Comparison of ENCODE assay signal across 9 cellular contexts in the genomic region with DNA sequence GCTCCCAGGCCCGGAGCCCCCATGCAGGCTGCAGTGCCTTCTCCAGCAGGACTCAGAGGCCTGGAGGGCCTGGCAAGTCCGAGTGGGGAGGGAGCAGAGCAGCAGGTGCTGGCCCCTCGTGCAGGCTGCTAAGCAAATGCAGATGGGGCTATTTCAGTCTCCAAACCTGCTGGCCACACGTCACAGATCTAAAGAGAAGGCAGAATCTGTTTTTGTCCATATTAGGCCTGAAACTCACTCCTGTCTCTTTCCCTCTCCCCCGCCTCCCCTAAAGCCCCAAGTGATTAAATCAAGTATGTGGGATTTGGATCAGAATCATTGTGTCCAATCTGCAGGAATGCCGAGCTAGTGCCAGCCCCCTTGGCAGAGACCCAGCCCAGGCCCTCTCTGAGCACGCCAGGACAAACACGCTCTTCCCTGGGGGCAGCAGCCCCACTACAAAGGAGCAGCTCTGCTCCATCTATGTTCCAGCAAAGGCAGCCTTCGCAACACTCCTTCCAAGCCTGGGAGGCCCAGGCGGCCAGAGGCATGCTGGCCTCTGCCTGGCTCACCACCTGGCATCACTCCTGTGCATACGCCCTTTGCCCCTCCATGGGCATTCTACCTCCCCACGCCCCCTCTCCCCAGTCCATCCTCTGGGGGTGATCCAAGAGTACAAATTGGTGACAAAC. TPM values are rescaled to one million over a fixed set of nuclear protein-coding genes. Genes with fewer than 3 reads are reported as not detected.
DNase-seq lines count a peak whose midpoint lies in the region; ATAC-seq and TF ChIP-seq lines count a peak whose summit lies in the region.
"Had no signal": no experiment of that assay in that cellular context is flagged by ENCODE, and none has a peak within 500 bp of the region (broad histone marks: within the 10 kb centered on the region; RNA-seq: fewer than 3 reads in every experiment).

No MANE protein-coding gene starts in this region.

- H3K4me3 ChIP-seq in endodermal cell (ENCODE audit: low read length), result no peak overlapping the region
- no peak overlapping the region for H3K4me3 ChIP-seq in tibial nerve

- H3K27me3 ChIP-seq in endodermal cell (ENCODE audit: control insufficient read depth, insufficient read depth, low read length, poor library complexity, severe bottlenecking) (no peaks in the 10 kb centered on the region), tibial nerve (no peaks in the 10 kb centered on the region)

- H3K27ac ChIP-seq in endodermal cell (ENCODE audit: low read depth, low read length) (peak overlapping the region; percentile 12), tibial nerve (peak overlapping the region; percentile 77 to 93 (median 86))

- DNase-seq in M059J (ENCODE audit: low read depth) (peak; percentile 78), endodermal cell (no peak), medulla oblongata (ENCODE audit: extremely low spot score) (peak; percentile 61), tibial nerve (ENCODE audit: low spot score in 2 of 2) (peak; percentile 85 to 86), DMS53 (lab: John Stamatoyannopoulos, UW) (no peak)
- no peak for DNase-seq in activated naive CD4-positive, alpha-beta T cell treated with anti-CD3 and anti-CD28 coated beads for 36 hours
- no peak for DNase-seq in effector memory CD8-positive, alpha-beta T cell
- DNase-seq: activated CD4-positive, alpha-beta memory T cell treated with anti-CD3 and anti-CD28 coated beads for 36 hours had no signal

- no peaks in the 10 kb centered on the region for H3K9me3 ChIP-seq in endodermal cell (ENCODE audit: control insufficient read depth, low read length)
- no peaks in the 10 kb centered on the region for H3K9me3 ChIP-seq in tibial nerve

- no peaks in the 10 kb centered on the region for H3K27me3 Mint-ChIP-seq in endodermal cell (ENCODE audit: insufficient read depth)
- H3K27me3 Mint-ChIP-seq in activated naive CD4-positive, alpha-beta T cell treated with anti-CD3 and anti-CD28 coated beads for 36 hours (ENCODE audit: low read depth), result no peaks in the 10 kb centered on the region
- H3K27me3 Mint-ChIP-seq in effector memory CD8-positive, alpha-beta T cell, result peaks cover 16 to 25% of the 10 kb centered on the region in 2 donors
- H3K27me3 Mint-ChIP-seq: activated CD4-positive, alpha-beta memory T cell treated with anti-CD3 and anti-CD28 coated beads for 36 hours had no signal

- H3K4me1 ChIP-seq in endodermal cell (ENCODE audit: control insufficient read depth, insufficient read depth, low read length) (peaks cover 3% of the 10 kb centered on the region), tibial nerve (peaks cover 2 to 48% (median 16%) of the 10 kb centered on the region in 4 donors)

- H3K4me1 Mint-ChIP-seq in endodermal cell, result peaks cover 12% of the 10 kb centered on the region
- no peaks in the 10 kb centered on the region for H3K4me1 Mint-ChIP-seq in activated naive CD4-positive, alpha-beta T cell treated with anti-CD3 and anti-CD28 coated beads for 36 hours (ENCODE audit: low read depth)
- H3K4me1 Mint-ChIP-seq in effector memory CD8-positive, alpha-beta T cell (ENCODE audit: low read depth in 2 of 2), result no peaks in the 10 kb centered on the region

- H3K4me3 Mint-ChIP-seq in endodermal cell, result no peak overlapping the region
- no peak overlapping the region for H3K4me3 Mint-ChIP-seq in activated naive CD4-positive, alpha-beta T cell treated with anti-CD3 and anti-CD28 coated beads for 36 hours
- H3K4me3 Mint-ChIP-seq in effector memory CD8-positive, alpha-beta T cell, result no peak overlapping the region
- H3K4me3 Mint-ChIP-seq: activated CD4-positive, alpha-beta memory T cell treated with anti-CD3 and anti-CD28 coated beads for 36 hours had no signal

- no peak for ATAC-seq in effector memory CD8-positive, alpha-beta T cell (replicated peaks)
- ATAC-seq in HG03460 (IDR thresholded peaks at IDR 0.05; ENCODE audit: unreplicated experiment), result no peak

- H3K9me3 Mint-ChIP-seq in endodermal cell, result no peaks in the 10 kb centered on the region
- H3K9me3 Mint-ChIP-seq in activated naive CD4-positive, alpha-beta T cell treated with anti-CD3 and anti-CD28 coated beads for 36 hours, result no peaks in the 10 kb centered on the region
- H3K9me3 Mint-ChIP-seq in effector memory CD8-positive, alpha-beta T cell, result no peaks in the 10 kb centered on the region
- H3K9me3 Mint-ChIP-seq: activated CD4-positive, alpha-beta memory T cell treated with anti-CD3 and anti-CD28 coated beads for 36 hours had no signal

- peaks cover 43% of the 10 kb centered on the region for H3K36me3 Mint-ChIP-seq in endodermal cell (ENCODE audit: low read depth)
- H3K36me3 Mint-ChIP-seq in activated naive CD4-positive, alpha-beta T cell treated with anti-CD3 and anti-CD28 coated beads for 36 hours (ENCODE audit: low read depth), result no peaks in the 10 kb centered on the region
- no peaks in the 10 kb centered on the region for H3K36me3 Mint-ChIP-seq in effector memory CD8-positive, alpha-beta T cell (ENCODE audit: insufficient read depth)
- H3K36me3 Mint-ChIP-seq: activated CD4-positive, alpha-beta memory T cell treated with anti-CD3 and anti-CD28 coated beads for 36 hours had no signal

- 86 to 90% methylated on average over 11 to 12 of the region's 12 CpGs for WGBS in endodermal cell (ENCODE audit: insufficient coverage in 1 of 2, insufficient read length in 1 of 2), 2 experiments
- 15 to 24% methylated on average over 9 to 12 of the region's 12 CpGs for WGBS in tibial nerve, 2 donors

- intact Hi-C loops in activated naive CD4-positive, alpha-beta T cell treated with anti-CD3 and anti-CD28 coated beads for 36 hours (cut with micrococcal nuclease), result no loop called here

- no peak overlapping the region for H3K9ac ChIP-seq in endodermal cell (ENCODE audit: extremely low read depth, low read length, poor library complexity, severe bottlenecking)

- CTCF ChIA-PET in activated naive CD4-positive, alpha-beta T cell treated with anti-CD3 and anti-CD28 coated beads for 36 hours (lab: Charles Lee), result no interaction called here

- H3K36me3 ChIP-seq in endodermal cell (ENCODE audit: control insufficient read depth, insufficient read depth, low read length) (peaks cover 93% of the 10 kb centered on the region), tibial nerve (peaks cover 0 to 79% (median 0%) of the 10 kb centered on the region in 3 donors)

- peak overlapping the region; percentile 35 for H3K27ac Mint-ChIP-seq in endodermal cell
- no peak overlapping the region for H3K27ac Mint-ChIP-seq in activated naive CD4-positive, alpha-beta T cell treated with anti-CD3 and anti-CD28 coated beads for 36 hours
- no peak overlapping the region for H3K27ac Mint-ChIP-seq in effector memory CD8-positive, alpha-beta T cell
- H3K27ac Mint-ChIP-seq: activated CD4-positive, alpha-beta memory T cell treated with anti-CD3 and anti-CD28 coated beads for 36 hours had no signal

- peak in 1 of 2 donors; percentile 57 for TF ChIP-seq POLR2A in tibial nerve (IDR thresholded peaks at IDR 0.05)

- peak; percentile 61 to 85 for TF ChIP-seq EP300 in tibial nerve (IDR thresholded peaks at IDR 0.05)

- TF ChIP-seq CTCF in endodermal cell (conservative IDR thresholded peaks at IDR 0.05) (no peak), tibial nerve (IDR thresholded peaks at IDR 0.05) (no peak)

RNA-seq across cellular contexts. Expression of gene RPL27A, which starts 26.5 kb away (rescaled TPM):
- total RNA-seq in M059J (2014; rRNA removed; shearing (Covaris generic)), result 728 and 753 TPM in 2 replicates
- total RNA-seq in endodermal cell (1,000 to 10,000 TPM; 1,114 to 1,791 TPM), tibial nerve (100 to 1,000 TPM; 800 to 945 (median 825) TPM)
- 2,532 TPM for polyA plus RNA-seq in endodermal cell (2013, experiment 1 of 2)
- polyA plus RNA-seq in endodermal cell (2013, experiment 2 of 2), result 2,350 TPM
- 1,000 to 10,000 TPM; 1,157 to 1,188 TPM for total RNA-seq in activated naive CD4-positive, alpha-beta T cell treated with anti-CD3 and anti-CD28 coated beads for 36 hours

RNA-seq across cellular contexts. Expression of gene TRIM66, which starts 26.7 kb away (rescaled TPM):
- 2.2 and 4.1 TPM in 2 replicates for total RNA-seq in M059J (2014; rRNA removed; shearing (Covaris generic))
- total RNA-seq in endodermal cell (1 to 10 TPM; 4.3 to 4.6 TPM), tibial nerve (10 to 100 TPM in 3 of 4 donors, 1 to 10 TPM in 1; 7.1 to 26.5 (median 16.2) TPM)
- 7.1 TPM for polyA plus RNA-seq in endodermal cell (2013, experiment 1 of 2)
- 3.7 TPM for polyA plus RNA-seq in endodermal cell (2013, experiment 2 of 2)
- total RNA-seq in activated naive CD4-positive, alpha-beta T cell treated with anti-CD3 and anti-CD28 coated beads for 36 hours, result 10 to 100 TPM; 16.4 to 19.1 TPM

Comparison
In these comparisons a context has a peak if more than half of its experiments do, and no peak if none do; other contexts are left out.
1. DNase-seq: peak in M059J (single experiment), medulla oblongata (single experiment) and tibial nerve (2 of 2); none in endodermal cell (single experiment), DMS53 (single experiment), activated naive CD4-positive, alpha-beta T cell treated with anti-CD3 and anti-CD28 coated beads for 36 hours (single experiment) and effector memory CD8-positive, alpha-beta T cell (0 of 3).